8 cellular contexts compared by ENCODE assay signal in the genomic region with DNA sequence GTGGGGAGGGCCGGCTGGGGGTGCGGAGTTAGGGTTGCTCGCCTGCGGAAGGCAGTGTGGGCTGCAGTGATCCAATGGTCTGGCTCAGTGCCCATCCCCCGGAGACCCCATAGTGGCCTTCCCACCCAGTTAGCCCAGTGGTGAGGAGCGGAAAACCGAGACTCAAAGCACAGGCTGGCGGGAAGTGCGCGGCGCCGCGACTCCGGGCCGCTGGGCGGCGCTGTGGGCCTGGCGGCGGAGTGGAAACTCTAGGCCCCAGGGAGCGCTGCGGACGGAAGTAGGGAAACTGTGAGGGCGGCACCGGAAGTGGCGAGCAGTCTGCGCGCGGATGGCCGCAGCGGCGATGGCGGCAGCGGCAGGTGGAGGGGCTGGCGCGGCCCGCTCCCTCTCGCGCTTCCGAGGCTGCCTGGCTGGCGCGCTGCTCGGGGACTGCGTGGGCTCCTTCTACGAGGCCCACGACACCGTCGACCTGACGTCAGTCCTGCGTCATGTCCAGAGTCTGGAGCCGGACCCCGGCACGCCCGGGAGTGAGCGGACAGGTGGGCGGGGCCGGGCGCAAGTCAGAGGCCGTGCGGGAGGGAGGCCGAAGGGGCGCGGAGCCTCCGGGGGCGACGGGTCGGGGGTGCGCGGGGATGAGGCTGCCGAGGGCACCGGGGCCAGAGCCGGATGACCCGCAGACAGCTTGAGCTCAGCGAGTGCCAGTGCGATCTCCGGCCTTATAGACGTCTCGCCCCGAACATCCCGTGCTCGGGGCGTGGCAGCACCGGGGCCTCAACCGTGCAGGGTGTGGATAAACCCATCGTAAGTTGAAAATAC. TPM values are rescaled to one million over a fixed set of nuclear protein-coding genes. Genes with fewer than 3 reads are reported as not detected.
DNase-seq lines count a peak whose midpoint lies in the region; ATAC-seq and TF ChIP-seq lines count a peak whose summit lies in the region.

A gene with protein sequence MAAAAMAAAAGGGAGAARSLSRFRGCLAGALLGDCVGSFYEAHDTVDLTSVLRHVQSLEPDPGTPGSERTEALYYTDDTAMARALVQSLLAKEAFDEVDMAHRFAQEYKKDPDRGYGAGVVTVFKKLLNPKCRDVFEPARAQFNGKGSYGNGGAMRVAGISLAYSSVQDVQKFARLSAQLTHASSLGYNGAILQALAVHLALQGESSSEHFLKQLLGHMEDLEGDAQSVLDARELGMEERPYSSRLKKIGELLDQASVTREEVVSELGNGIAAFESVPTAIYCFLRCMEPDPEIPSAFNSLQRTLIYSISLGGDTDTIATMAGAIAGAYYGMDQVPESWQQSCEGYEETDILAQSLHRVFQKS (plus strand): TSS at position 316 of the 816 bp plus-strand sequence. CDS start 13 bp downstream, at position 329.

- H3K27me3 ChIP-seq in H9 (ENCODE audit: insufficient read depth, low read length) (no peaks in the 10 kb centered on the region), neural cell (ENCODE audit: insufficient read depth, low read depth, low read length) (no peaks in the 10 kb centered on the region)

- no peaks in the 10 kb centered on the region; a peak in 1 of 5 replicates for H3K9me3 Mint-ChIP-seq in H9
- no peaks in the 10 kb centered on the region for H3K9me3 Mint-ChIP-seq in stimulated activated naive CD8-positive, alpha-beta T cell treated with anti-CD3 and anti-CD28 coated beads, Interleukin-15, amount 100 ng/mL, for 72 hours

- H4K8ac ChIP-seq in H9 (replicated peaks; ENCODE audit: insufficient read length, low read depth, low read length), result no peak within 1 kb of the TSS

- no peak within 1 kb of the TSS for H2BK20ac ChIP-seq in H9 (ENCODE audit: low read depth, low read length, poor library complexity, severe bottlenecking)

- H3K56ac ChIP-seq in H9 (ENCODE audit: insufficient read length, low read depth, low read length), result no peak within 1 kb of the TSS

- H3K4me3 ChIP-seq in neural cell (ENCODE audit: low read length), result peak within 1 kb of the TSS; percentile 82

- H3K4me2 ChIP-seq in H9 (ENCODE audit: insufficient read depth, insufficient read length, low read length) (peak within 1 kb of the TSS; percentile 91), neural cell (ENCODE audit: low read length) (peak within 1 kb of the TSS; percentile 74)

- DNase-seq in GF-D8 (lab: John Stamatoyannopoulos, UW) (peak; percentile 52), H9 (peak; percentile 92), M059J (ENCODE audit: low read depth) (peak; percentile 84), SHP77 treated with DMSO at 0.1 percent for 48 hours (lab: John Stamatoyannopoulos, UW) (peak; percentile 51), fibroblast of the conjunctiva (ENCODE audit: low read depth) (peak; percentile 69)
- DNase-seq in activated effector memory CD4-positive, alpha-beta T cell treated with anti-CD3 and anti-CD28 coated beads, Interleukin-2, amount 50 U/mL, for 16 hours, result peak; percentile 97
- DNase-seq in stimulated activated naive CD8-positive, alpha-beta T cell treated with anti-CD3 and anti-CD28 coated beads, Interleukin-15, amount 100 ng/mL, for 72 hours, result peak; percentile 89 to 91

- no CpG with 5 or more reads among the region's 84 CpGs for WGBS in H9 (ENCODE audit: extremely low coverage, insufficient read length, low lambda C conversion rate)

- no peaks in the 10 kb centered on the region for H3F3A ChIP-seq in neural cell (ENCODE audit: insufficient read depth, low read length, poor library complexity, severe bottlenecking)

- no peak within 1 kb of the TSS for H4K5ac ChIP-seq in H9 (ENCODE audit: insufficient read length, low read depth, low read length)

- H3K79me2 ChIP-seq in H9 (ENCODE audit: insufficient read depth, low read length), result peaks cover 2% of the 10 kb centered on the region; the same call in 1 of the 2 replicates
- peaks cover 16% of the 10 kb centered on the region for H3K79me2 ChIP-seq in neural cell (replicated peaks; ENCODE audit: insufficient read depth, low read length)

- peak; percentile 99 for TF ChIP-seq CTCF in H9 (conservative IDR thresholded peaks at IDR 0.05)
- TF ChIP-seq CTCF in neural cell (IDR thresholded peaks at IDR 0.05; ENCODE audit: poor library complexity, severe bottlenecking), result peak; percentile 99

- no peak within 1 kb of the TSS for H2AK5ac ChIP-seq in H9 (ENCODE audit: insufficient read length, low read length)

- H2BK120ac ChIP-seq in H9 (ENCODE audit: low read depth, low read length, poor library complexity, severe bottlenecking), result no peak within 1 kb of the TSS

- H4K20me1 ChIP-seq in H9 (ENCODE audit: control insufficient read depth, insufficient read depth, insufficient read length) (no peaks in the 10 kb centered on the region), neural cell (ENCODE audit: insufficient read depth) (no peaks in the 10 kb centered on the region)

- peaks cover 11% of the 10 kb centered on the region for H3K23me2 ChIP-seq in H9 (ENCODE audit: insufficient read length, low read depth, low read length, poor library complexity, severe bottlenecking)

- H3K27ac Mint-ChIP-seq in H9, result peak within 1 kb of the TSS; percentile 41 to 90 (median 46); a peak in 6 of 7 replicates
- H3K27ac Mint-ChIP-seq in stimulated activated naive CD8-positive, alpha-beta T cell treated with anti-CD3 and anti-CD28 coated beads, Interleukin-15, amount 100 ng/mL, for 72 hours, result peak within 1 kb of the TSS; percentile 96 to 97

- no peak within 1 kb of the TSS for H3K27ac ChIP-seq in H9 (ENCODE audit: insufficient read length, low read depth, low read length)
- peak within 1 kb of the TSS; percentile 73 for H3K27ac ChIP-seq in neural cell (ENCODE audit: low read length)

- peaks cover 17 to 25% of the 10 kb centered on the region in 2 experiments for H3K4me1 Mint-ChIP-seq in H9
- H3K4me1 Mint-ChIP-seq in stimulated activated naive CD8-positive, alpha-beta T cell treated with anti-CD3 and anti-CD28 coated beads, Interleukin-15, amount 100 ng/mL, for 72 hours, result peaks cover 46% of the 10 kb centered on the region

- no peak within 1 kb of the TSS for H2BK12ac ChIP-seq in H9 (ENCODE audit: insufficient read length, low read depth, low read length)

- no peak within 1 kb of the TSS for H2BK5ac ChIP-seq in H9 (ENCODE audit: insufficient read length, low read length)

- H2BK15ac ChIP-seq in H9 (ENCODE audit: low read depth, low read length), result no peak within 1 kb of the TSS

- H3K4me3 Mint-ChIP-seq in H9, result peak within 1 kb of the TSS; percentile 87
- H3K4me3 Mint-ChIP-seq in stimulated activated naive CD8-positive, alpha-beta T cell treated with anti-CD3 and anti-CD28 coated beads, Interleukin-15, amount 100 ng/mL, for 72 hours, result peak within 1 kb of the TSS; percentile 90 to 99

- no peaks in the 10 kb centered on the region for H3K4me1 ChIP-seq in H9 (ENCODE audit: insufficient read depth, low read length)

- H3K36me3 ChIP-seq in neural cell (ENCODE audit: insufficient read depth, low read length), result no peaks in the 10 kb centered on the region

- peaks cover 21 to 32% (median 30%) of the 10 kb centered on the region in 3 experiments; a peak in 6 of 7 replicates for H3K36me3 Mint-ChIP-seq in H9 (ENCODE audit: insufficient read depth in 1 of 3, low read depth in 3 of 3)

- H2AFZ ChIP-seq in H9 (ENCODE audit: low read length) (no peak within 1 kb of the TSS), neural cell (ENCODE audit: low read depth, low read length) (peak within 1 kb of the TSS; percentile 70)

- no peak within 1 kb of the TSS for H3K23ac ChIP-seq in H9 (ENCODE audit: insufficient read length, low read depth, low read length)

- H4K91ac ChIP-seq in H9 (ENCODE audit: insufficient read length, low read depth, low read length), result no peak within 1 kb of the TSS

- H3K27me3 Mint-ChIP-seq in H9 (ENCODE audit: low read depth), result peaks cover 8% of the 10 kb centered on the region
- H3K27me3 Mint-ChIP-seq in stimulated activated naive CD8-positive, alpha-beta T cell treated with anti-CD3 and anti-CD28 coated beads, Interleukin-15, amount 100 ng/mL, for 72 hours, result peaks cover 20% of the 10 kb centered on the region

- H3T11ph ChIP-seq in H9 (ENCODE audit: low read length), result no peak within 1 kb of the TSS

- peak within 1 kb of the TSS; percentile 44 for H3K18ac ChIP-seq in H9 (ENCODE audit: insufficient read length, low read depth, low read length)

- ATAC-seq in stimulated activated naive CD8-positive, alpha-beta T cell treated with anti-CD3 and anti-CD28 coated beads, Interleukin-15, amount 100 ng/mL, for 72 hours, result peak; percentile 92

- H3K14ac ChIP-seq in H9 (ENCODE audit: insufficient read depth, low read length), result peak within 1 kb of the TSS; percentile 56; the same call in 1 of the 2 replicates

- H3K4ac ChIP-seq in H9 (ENCODE audit: low read depth, low read length), result no peak within 1 kb of the TSS

- H3K9me3 ChIP-seq in H9 (ENCODE audit: control insufficient read depth, low read depth, low read length) (no peaks in the 10 kb centered on the region), neural cell (ENCODE audit: low read length) (no peaks in the 10 kb centered on the region)

- TF ChIP-seq EP300 in neural cell (conservative IDR thresholded peaks at IDR 0.05; ENCODE audit: poor library complexity, severe bottlenecking), result peak; percentile 74

- H3K9ac ChIP-seq in H9 (ENCODE audit: extremely low read depth, insufficient read length, low read length), result peak within 1 kb of the TSS; percentile 63
- peak within 1 kb of the TSS; percentile 89 for H3K9ac ChIP-seq in neural cell (ENCODE audit: low read length)

- H3K9me2 ChIP-seq in neural cell (ENCODE audit: insufficient read depth, low read length), result no peaks in the 10 kb centered on the region

- no peaks in the 10 kb centered on the region for H3K79me1 ChIP-seq in H9 (ENCODE audit: insufficient read depth, low read depth, low read length, poor library complexity, severe bottlenecking)

- peak; percentile 38 for TF ChIP-seq RAD21 in neural cell (conservative IDR thresholded peaks at IDR 0.05)

TF ChIP-seq in neural cell, 6 proteins besides CTCF, POLR2A, EP300 and RAD21 (continues in another document):
- peak; percentile 62 for TF ChIP-seq TAF1 (IDR thresholded peaks at IDR 0.05; ENCODE audit: low read depth)
- TF ChIP-seq EZH2 (IDR thresholded peaks at IDR 0.05; ENCODE audit: borderline replicate concordance, insufficient read depth, low read length, poor library complexity, severe bottlenecking), result no peak
- peak; percentile 98 for TF ChIP-seq POLR2AphosphoS5 (IDR thresholded peaks at IDR 0.05)
- peak; percentile 92 for TF ChIP-seq MXI1 (conservative IDR thresholded peaks at IDR 0.05; ENCODE audit: poor library complexity, severe bottlenecking)
- peak; percentile 65 for TF ChIP-seq SMC3 (conservative IDR thresholded peaks at IDR 0.05; ENCODE audit: poor library complexity)

RNA-seq across cellular contexts. Expression of the gene that starts here (rescaled TPM):
- total RNA-seq in H9 (2021), result 27.8 and 28.7 TPM in 2 replicates
- 53.0 and 60.6 TPM in 2 replicates for total RNA-seq in M059J (2014; rRNA removed; shearing (Covaris generic))
- 66.7 and 71.5 TPM in 2 replicates for polyA plus RNA-seq in neural cell
- 26.2 and 26.8 TPM in 2 replicates for polyA minus RNA-seq in neural cell
